ENCODE assay signal across 8 cellular contexts in the genomic region with DNA sequence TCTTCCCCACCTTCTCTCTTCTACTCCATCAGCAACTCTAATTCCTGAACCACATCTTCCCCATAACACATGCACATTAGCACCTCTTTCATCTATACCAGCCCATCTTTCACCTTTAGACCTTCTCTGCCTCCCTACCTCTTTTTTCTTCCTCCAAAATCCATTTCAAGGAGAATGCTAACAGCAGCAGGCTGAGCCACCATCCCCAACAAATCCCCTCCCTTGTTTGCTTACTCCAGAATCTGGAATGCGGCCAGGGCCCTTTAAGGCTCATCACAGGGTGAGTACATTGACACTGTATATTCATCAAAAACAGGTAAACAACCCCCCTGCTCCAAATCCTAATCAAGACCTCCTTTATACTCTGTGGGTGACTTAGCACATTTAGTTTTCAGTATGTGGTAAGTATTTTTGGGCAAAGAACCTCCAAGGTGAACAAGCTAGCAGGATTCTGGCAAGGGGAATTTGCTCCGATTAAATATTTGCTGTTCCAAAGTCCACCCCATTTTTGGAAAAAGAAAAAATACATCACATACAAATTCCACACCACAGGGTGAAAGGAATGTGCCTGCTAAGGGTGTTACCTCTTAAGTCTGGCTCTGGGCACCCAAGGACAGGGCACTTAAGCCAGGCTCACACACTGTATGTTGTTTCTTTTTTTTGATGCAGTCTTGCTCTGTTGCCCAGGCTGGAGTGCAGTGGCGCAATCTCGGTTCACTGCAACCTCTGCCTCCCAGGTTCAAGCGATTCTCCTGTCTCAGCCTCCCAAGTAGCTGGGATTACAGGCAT.
DNase-seq lines count a peak whose midpoint lies in the region; ATAC-seq and TF ChIP-seq lines count a peak whose summit lies in the region.
"Had no signal": no experiment of that assay in that cellular context is flagged by ENCODE, and none has a peak within 500 bp of the region (broad histone marks: within the 10 kb centered on the region; RNA-seq: fewer than 3 reads in every experiment).

No MANE protein-coding gene starts in this region.

- H3K4me3 Mint-ChIP-seq in activated naive CD8-positive, alpha-beta T cell: peak overlapping the region; percentile 57
- no peak overlapping the region for H3K4me3 Mint-ChIP-seq in nephron

- peak overlapping the region; percentile 90 for H3K27ac Mint-ChIP-seq in activated naive CD8-positive, alpha-beta T cell
- H3K27ac Mint-ChIP-seq in nephron: peak overlapping the region; percentile 27 to 65 (median 56)

- ATAC-seq in GM21528 (IDR thresholded peaks at IDR 0.05; ENCODE audit: low FRiP score, unreplicated experiment): no peak
- ATAC-seq in HG03039 (IDR thresholded peaks at IDR 0.05; ENCODE audit: unreplicated experiment): no peak

- H3K36me3 Mint-ChIP-seq in activated naive CD8-positive, alpha-beta T cell: peaks cover 3% of the 10 kb centered on the region
- H3K36me3 Mint-ChIP-seq in nephron (ENCODE audit: low read depth): peaks cover 7% of the 10 kb centered on the region

- no peaks in the 10 kb centered on the region for H3K9me3 Mint-ChIP-seq in activated naive CD8-positive, alpha-beta T cell (ENCODE audit: low read depth)
- no peaks in the 10 kb centered on the region for H3K9me3 Mint-ChIP-seq in nephron

- DNase-seq in DMS79 (lab: John Stamatoyannopoulos, UW): peak; percentile 39
- peak; percentile 78 for DNase-seq in NCI-H1092 treated with DMSO at 0.1 percent for 48 hours (lab: John Stamatoyannopoulos, UW)
- no peak for DNase-seq in kidney glomerular epithelial cell (lab: John Stamatoyannopoulos, UW)
- DNase-seq: NCI-H526 treated with DMSO at 0.1 percent for 48 hours had no signal

- peaks cover 92% of the 10 kb centered on the region for H3K4me1 Mint-ChIP-seq in activated naive CD8-positive, alpha-beta T cell (ENCODE audit: low read depth)
- H3K4me1 Mint-ChIP-seq in nephron: peaks cover 65% of the 10 kb centered on the region

- no peaks in the 10 kb centered on the region for H3K27me3 Mint-ChIP-seq in activated naive CD8-positive, alpha-beta T cell
- no peaks in the 10 kb centered on the region for H3K27me3 Mint-ChIP-seq in nephron (ENCODE audit: low read depth)

- no peak for TF ChIP-seq CTCF in nephron (IDR thresholded peaks at IDR 0.05; ENCODE audit: unreplicated experiment in 3 of 3)
